Comparison of ENCODE assay signal across 1 cellular context in genomic region chr11:117876341-117877119, GRCh38.
TF ChIP-seq lines count a peak whose summit lies in the region.

Gene FXYD6, minus strand, starts transcription at chr11:117876658. Its CDS starts 33,882 bp downstream, at chr11:117842776.

TF ChIP-seq in WTC11, 78 proteins besides CTCF, POLR2A, EP300 and RAD21 (continued from another document and continues in another):
- TF ChIP-seq, protein P1, sequence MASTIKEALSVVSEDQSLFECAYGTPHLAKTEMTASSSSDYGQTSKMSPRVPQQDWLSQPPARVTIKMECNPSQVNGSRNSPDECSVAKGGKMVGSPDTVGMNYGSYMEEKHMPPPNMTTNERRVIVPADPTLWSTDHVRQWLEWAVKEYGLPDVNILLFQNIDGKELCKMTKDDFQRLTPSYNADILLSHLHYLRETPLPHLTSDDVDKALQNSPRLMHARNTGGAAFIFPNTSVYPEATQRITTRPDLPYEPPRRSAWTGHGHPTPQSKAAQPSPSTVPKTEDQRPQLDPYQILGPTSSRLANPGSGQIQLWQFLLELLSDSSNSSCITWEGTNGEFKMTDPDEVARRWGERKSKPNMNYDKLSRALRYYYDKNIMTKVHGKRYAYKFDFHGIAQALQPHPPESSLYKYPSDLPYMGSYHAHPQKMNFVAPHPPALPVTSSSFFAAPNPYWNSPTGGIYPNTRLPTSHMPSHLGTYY (CRISPR knock-in tag; IDR thresholded peaks at IDR 0.05), result no peak
- TF ChIP-seq ZNF138 (CRISPR knock-in tag; conservative IDR thresholded peaks at IDR 0.05) (no peak), HMGA2 (CRISPR knock-in tag; IDR thresholded peaks at IDR 0.05) (no peak), CREM (CRISPR knock-in tag; IDR thresholded peaks at IDR 0.05) (no peak), ZNF532 (CRISPR knock-in tag; IDR thresholded peaks at IDR 0.05; ENCODE audit: borderline replicate concordance) (no peak), ATF3 (CRISPR knock-in tag; conservative IDR thresholded peaks at IDR 0.05) (no peak), ZNF263 (CRISPR knock-in tag; IDR thresholded peaks at IDR 0.05; ENCODE audit: low read depth) (peak; percentile 99), JUN (CRISPR knock-in tag; IDR thresholded peaks at IDR 0.05) (no peak), CDX4 (CRISPR knock-in tag; IDR thresholded peaks at IDR 0.05; ENCODE audit: borderline replicate concordance) (no peak), ARID4B (CRISPR knock-in tag; IDR thresholded peaks at IDR 0.05; ENCODE audit: borderline replicate concordance) (0 out of 2 replicates have a peak, but pooled peaks have one; percentile 30), PRRX2 (CRISPR knock-in tag; IDR thresholded peaks at IDR 0.05) (no peak), RELA (CRISPR knock-in tag; IDR thresholded peaks at IDR 0.05; ENCODE audit: borderline replicate concordance) (no peak), NFYB (CRISPR knock-in tag; conservative IDR thresholded peaks at IDR 0.05; ENCODE audit: low read depth) (no peak), SOX15 (CRISPR knock-in tag; IDR thresholded peaks at IDR 0.05) (no peak), EMX1 (CRISPR knock-in tag; IDR thresholded peaks at IDR 0.05) (no peak), NFATC4 (CRISPR knock-in tag; IDR thresholded peaks at IDR 0.05) (no peak), STAT6 (CRISPR knock-in tag; conservative IDR thresholded peaks at IDR 0.05; ENCODE audit: low read depth) (no peak), IRF2 (CRISPR knock-in tag; IDR thresholded peaks at IDR 0.05; ENCODE audit: borderline replicate concordance, low read depth) (no peak), ZNF512 (CRISPR knock-in tag; IDR thresholded peaks at IDR 0.05; ENCODE audit: borderline replicate concordance) (no peak)
- TF ChIP-seq, protein P2, sequence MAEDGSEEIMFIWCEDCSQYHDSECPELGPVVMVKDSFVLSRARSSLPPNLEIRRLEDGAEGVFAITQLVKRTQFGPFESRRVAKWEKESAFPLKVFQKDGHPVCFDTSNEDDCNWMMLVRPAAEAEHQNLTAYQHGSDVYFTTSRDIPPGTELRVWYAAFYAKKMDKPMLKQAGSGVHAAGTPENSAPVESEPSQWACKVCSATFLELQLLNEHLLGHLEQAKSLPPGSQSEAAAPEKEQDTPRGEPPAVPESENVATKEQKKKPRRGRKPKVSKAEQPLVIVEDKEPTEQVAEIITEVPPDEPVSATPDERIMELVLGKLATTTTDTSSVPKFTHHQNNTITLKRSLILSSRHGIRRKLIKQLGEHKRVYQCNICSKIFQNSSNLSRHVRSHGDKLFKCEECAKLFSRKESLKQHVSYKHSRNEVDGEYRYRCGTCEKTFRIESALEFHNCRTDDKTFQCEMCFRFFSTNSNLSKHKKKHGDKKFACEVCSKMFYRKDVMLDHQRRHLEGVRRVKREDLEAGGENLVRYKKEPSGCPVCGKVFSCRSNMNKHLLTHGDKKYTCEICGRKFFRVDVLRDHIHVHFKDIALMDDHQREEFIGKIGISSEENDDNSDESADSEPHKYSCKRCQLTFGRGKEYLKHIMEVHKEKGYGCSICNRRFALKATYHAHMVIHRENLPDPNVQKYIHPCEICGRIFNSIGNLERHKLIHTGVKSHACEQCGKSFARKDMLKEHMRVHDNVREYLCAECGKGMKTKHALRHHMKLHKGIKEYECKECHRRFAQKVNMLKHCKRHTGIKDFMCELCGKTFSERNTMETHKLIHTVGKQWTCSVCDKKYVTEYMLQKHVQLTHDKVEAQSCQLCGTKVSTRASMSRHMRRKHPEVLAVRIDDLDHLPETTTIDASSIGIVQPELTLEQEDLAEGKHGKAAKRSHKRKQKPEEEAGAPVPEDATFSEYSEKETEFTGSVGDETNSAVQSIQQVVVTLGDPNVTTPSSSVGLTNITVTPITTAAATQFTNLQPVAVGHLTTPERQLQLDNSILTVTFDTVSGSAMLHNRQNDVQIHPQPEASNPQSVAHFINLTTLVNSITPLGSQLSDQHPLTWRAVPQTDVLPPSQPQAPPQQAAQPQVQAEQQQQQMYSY (CRISPR knock-in tag; IDR thresholded peaks at IDR 0.05), result peak; percentile 80
- TF ChIP-seq, protein P3, sequence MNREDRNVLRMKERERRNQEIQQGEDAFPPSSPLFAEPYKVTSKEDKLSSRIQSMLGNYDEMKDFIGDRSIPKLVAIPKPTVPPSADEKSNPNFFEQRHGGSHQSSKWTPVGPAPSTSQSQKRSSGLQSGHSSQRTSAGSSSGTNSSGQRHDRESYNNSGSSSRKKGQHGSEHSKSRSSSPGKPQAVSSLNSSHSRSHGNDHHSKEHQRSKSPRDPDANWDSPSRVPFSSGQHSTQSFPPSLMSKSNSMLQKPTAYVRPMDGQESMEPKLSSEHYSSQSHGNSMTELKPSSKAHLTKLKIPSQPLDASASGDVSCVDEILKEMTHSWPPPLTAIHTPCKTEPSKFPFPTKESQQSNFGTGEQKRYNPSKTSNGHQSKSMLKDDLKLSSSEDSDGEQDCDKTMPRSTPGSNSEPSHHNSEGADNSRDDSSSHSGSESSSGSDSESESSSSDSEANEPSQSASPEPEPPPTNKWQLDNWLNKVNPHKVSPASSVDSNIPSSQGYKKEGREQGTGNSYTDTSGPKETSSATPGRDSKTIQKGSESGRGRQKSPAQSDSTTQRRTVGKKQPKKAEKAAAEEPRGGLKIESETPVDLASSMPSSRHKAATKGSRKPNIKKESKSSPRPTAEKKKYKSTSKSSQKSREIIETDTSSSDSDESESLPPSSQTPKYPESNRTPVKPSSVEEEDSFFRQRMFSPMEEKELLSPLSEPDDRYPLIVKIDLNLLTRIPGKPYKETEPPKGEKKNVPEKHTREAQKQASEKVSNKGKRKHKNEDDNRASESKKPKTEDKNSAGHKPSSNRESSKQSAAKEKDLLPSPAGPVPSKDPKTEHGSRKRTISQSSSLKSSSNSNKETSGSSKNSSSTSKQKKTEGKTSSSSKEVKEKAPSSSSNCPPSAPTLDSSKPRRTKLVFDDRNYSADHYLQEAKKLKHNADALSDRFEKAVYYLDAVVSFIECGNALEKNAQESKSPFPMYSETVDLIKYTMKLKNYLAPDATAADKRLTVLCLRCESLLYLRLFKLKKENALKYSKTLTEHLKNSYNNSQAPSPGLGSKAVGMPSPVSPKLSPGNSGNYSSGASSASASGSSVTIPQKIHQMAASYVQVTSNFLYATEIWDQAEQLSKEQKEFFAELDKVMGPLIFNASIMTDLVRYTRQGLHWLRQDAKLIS (CRISPR knock-in tag; IDR thresholded peaks at IDR 0.05; ENCODE audit: borderline replicate concordance), result no peak
- TF ChIP-seq, protein P4, sequence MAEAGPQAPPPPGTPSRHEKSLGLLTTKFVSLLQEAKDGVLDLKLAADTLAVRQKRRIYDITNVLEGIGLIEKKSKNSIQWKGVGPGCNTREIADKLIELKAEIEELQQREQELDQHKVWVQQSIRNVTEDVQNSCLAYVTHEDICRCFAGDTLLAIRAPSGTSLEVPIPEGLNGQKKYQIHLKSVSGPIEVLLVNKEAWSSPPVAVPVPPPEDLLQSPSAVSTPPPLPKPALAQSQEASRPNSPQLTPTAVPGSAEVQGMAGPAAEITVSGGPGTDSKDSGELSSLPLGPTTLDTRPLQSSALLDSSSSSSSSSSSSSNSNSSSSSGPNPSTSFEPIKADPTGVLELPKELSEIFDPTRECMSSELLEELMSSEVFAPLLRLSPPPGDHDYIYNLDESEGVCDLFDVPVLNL (CRISPR knock-in tag; IDR thresholded peaks at IDR 0.05; ENCODE audit: borderline replicate concordance, low read depth), result no peak
